In the genomic region with DNA sequence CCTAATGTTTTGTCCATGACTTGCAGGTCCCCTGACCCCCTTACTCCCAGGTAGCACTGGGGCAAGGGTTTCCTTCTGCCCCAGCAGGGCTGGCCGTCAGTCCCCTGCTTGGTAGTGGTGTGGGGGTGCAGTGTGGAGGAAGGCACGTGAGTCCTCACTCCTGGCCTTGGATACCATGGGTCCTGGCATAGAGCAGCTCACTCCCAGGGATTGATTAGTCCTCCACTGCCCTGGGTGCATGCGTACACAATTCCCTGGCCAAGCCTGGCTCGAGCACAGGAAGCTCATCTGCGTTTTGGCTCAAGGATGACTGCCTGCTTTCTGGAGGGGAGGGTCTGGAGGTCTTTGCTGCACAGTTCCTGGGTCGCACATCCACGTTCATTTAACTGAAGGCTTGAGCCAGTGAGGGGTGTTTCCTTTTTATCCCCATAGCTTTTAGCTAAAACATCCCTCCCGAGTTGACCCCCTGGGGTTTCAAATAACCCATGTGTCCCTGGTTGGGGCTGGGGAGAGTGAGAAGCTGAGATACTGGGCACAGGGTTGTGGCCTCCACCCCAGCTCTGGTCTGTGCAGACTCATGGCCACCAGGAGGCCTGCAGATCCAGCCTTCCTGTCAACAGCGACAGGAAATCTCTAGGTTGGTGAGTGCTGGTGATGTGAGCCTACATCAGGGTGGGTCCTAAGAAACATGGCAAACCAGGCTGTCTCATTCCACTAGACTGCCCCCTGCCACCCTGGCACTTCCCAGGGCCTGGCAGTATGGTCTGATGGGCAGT, we compare ENCODE assay signal across 1 cellular context.
TF ChIP-seq lines count a peak whose summit lies in the region.

No MANE protein-coding gene starts in this region.

TF ChIP-seq in HCT116, 20 proteins besides CTCF, POLR2A, EP300 and RAD21 (continued from another document):
- TF ChIP-seq CEBPB (IDR thresholded peaks at IDR 0.05; ENCODE audit: low read depth), result no peak
- no peak for TF ChIP-seq EGR1 (IDR thresholded peaks at IDR 0.05; ENCODE audit: low read depth)
- no peak for TF ChIP-seq YY1 (IDR thresholded peaks at IDR 0.05; ENCODE audit: extremely low read depth, insufficient replicate concordance, low read depth, low read length)
- TF ChIP-seq, protein P1, sequence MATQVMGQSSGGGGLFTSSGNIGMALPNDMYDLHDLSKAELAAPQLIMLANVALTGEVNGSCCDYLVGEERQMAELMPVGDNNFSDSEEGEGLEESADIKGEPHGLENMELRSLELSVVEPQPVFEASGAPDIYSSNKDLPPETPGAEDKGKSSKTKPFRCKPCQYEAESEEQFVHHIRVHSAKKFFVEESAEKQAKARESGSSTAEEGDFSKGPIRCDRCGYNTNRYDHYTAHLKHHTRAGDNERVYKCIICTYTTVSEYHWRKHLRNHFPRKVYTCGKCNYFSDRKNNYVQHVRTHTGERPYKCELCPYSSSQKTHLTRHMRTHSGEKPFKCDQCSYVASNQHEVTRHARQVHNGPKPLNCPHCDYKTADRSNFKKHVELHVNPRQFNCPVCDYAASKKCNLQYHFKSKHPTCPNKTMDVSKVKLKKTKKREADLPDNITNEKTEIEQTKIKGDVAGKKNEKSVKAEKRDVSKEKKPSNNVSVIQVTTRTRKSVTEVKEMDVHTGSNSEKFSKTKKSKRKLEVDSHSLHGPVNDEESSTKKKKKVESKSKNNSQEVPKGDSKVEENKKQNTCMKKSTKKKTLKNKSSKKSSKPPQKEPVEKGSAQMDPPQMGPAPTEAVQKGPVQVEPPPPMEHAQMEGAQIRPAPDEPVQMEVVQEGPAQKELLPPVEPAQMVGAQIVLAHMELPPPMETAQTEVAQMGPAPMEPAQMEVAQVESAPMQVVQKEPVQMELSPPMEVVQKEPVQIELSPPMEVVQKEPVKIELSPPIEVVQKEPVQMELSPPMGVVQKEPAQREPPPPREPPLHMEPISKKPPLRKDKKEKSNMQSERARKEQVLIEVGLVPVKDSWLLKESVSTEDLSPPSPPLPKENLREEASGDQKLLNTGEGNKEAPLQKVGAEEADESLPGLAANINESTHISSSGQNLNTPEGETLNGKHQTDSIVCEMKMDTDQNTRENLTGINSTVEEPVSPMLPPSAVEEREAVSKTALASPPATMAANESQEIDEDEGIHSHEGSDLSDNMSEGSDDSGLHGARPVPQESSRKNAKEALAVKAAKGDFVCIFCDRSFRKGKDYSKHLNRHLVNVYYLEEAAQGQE (IDR thresholded peaks at IDR 0.05; ENCODE audit: low read depth), result no peak
